8 cellular contexts compared by ENCODE assay signal in the genomic region with DNA sequence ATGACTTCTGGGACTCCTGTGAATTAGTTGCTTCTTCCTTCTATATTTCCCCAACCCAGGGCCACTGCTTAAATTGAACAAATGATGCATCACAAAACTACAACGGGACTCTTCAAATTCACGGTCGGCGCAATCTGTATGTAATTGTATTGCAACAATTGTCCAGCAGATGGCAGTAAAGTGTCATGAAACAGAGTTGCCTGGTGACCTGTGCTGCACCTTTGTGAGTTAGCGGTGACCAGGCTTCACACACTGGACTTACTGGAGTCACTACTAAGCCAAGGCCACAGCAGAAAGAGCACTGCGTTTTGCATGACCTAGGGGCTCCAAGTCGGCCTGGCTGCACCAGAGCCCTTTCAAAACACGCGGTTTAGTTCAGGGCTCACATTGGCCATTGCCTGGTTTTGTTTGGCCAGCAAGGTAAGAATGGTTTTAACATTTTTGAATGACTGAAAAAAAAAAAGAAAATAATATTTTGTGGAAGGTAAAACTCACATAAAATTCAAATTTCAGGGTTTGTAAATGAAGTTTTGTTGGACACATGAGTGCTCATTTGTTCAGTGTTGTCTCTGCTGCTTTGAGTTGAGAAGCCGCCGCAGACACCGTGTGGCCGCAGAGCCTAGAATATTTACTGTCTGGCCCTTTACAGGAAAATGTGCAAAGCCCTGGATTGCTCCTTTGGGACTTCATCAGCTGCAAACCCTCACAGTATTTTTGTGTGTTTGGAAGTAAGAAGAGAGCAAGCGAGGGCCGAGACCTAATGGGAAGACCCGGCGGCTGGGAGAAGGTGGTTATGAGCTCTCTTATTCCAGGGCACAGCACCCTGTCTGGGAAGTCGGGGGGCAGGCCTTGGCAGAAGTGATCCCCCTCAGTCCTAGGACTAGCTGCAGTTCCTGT. TPM values are rescaled to one million over a fixed set of nuclear protein-coding genes. Genes with fewer than 3 reads are reported as not detected.
DNase-seq lines count a peak whose midpoint lies in the region; ATAC-seq, FAIRE-seq and TF ChIP-seq lines count a peak whose summit lies in the region.

No MANE protein-coding gene starts in this region.

- H3K4me3 ChIP-seq in lower lobe of right lung = no peak overlapping the region
- no peak overlapping the region for H3K4me3 ChIP-seq in tibial artery

- H3K27ac ChIP-seq in VCaP = no peak overlapping the region
- H3K27ac ChIP-seq in lower lobe of right lung = no peak overlapping the region
- no peak overlapping the region for H3K27ac ChIP-seq in tibial artery

- intact Hi-C loops in lower lobe of right lung (cut with DNase I) = loop anchor here (5.0 kb wide), 1 partner anchor 715 kb away; the partner anchor contains the start of gene CXCL12
- intact Hi-C loops in tibial artery (cut with DNase I; ENCODE audit: low total_unique reads) = loop anchor here (1.0 to 5.0 kb wide), 2 partner anchors 714 to 1185 kb away; no protein-coding TSS in a partner anchor

- FAIRE-seq in H54 (lab: Jason Lieb, UNC) = no peak

- H3K9me3 ChIP-seq in lower lobe of right lung (peaks cover 4% of the 10 kb centered on the region), tibial artery (no peaks in the 10 kb centered on the region)

- TF ChIP-seq POLR2A in H54 (IDR thresholded peaks at IDR 0.05; ENCODE audit: low read depth, low read length) = no peak
- no peak for TF ChIP-seq POLR2A in GM18505 (IDR thresholded peaks at IDR 0.05; ENCODE audit: borderline replicate concordance, extremely low read depth, insufficient read depth, insufficient read length)

- peak; percentile 80 for DNase-seq in ELF-1 (ENCODE audit: low read depth, low spot score)
- DNase-seq in H54 (ENCODE audit: insufficient read length, low spot score) = peak; percentile 87
- DNase-seq in NCI-H1092 treated with DMSO at 0.1 percent for 48 hours (lab: John Stamatoyannopoulos, UW) = peak; percentile 4
- peak; percentile 5 for DNase-seq in effector CD8-positive, alpha-beta T cell (lab: John Stamatoyannopoulos, UW)
- no peak for DNase-seq in lower lobe of right lung
- peak in 1 of 2 donors; percentile 52 for DNase-seq in tibial artery

- H3K27me3 ChIP-seq in lower lobe of right lung (ENCODE audit: low read depth) (peaks cover 33% of the 10 kb centered on the region), tibial artery (peaks cover 0 to 26% of the 10 kb centered on the region in 2 donors)

- TF ChIP-seq CTCF in VCaP (conservative IDR thresholded peaks at IDR 0.05) = peak; percentile 78
- TF ChIP-seq CTCF in lower lobe of right lung (IDR thresholded peaks at IDR 0.05) = peak; percentile 83
- TF ChIP-seq CTCF in tibial artery (IDR thresholded peaks at IDR 0.05) = peak; percentile 76 to 95

- ATAC-seq in lower lobe of right lung (peak; percentile 77 to 87), GM18505 (IDR thresholded peaks at IDR 0.05; ENCODE audit: unreplicated experiment) (no peak)

- H3K4me1 ChIP-seq in lower lobe of right lung = peaks cover 7% of the 10 kb centered on the region
- H3K4me1 ChIP-seq in tibial artery = peaks cover 0 to 9% (median 5%) of the 10 kb centered on the region in 4 donors

- no peaks in the 10 kb centered on the region for H3K36me3 ChIP-seq in lower lobe of right lung
- no peaks in the 10 kb centered on the region for H3K36me3 ChIP-seq in tibial artery

RNA-seq across cellular contexts. Expression of gene ZNF32, which starts 23.2 kb away (rescaled TPM):
- total RNA-seq in lower lobe of right lung = 33.2 TPM
